13 cellular contexts compared by ENCODE assay signal in genomic region chr2:160288324-160288723, GRCh38.
A peak's percentile ranks its signal among the peaks of the same experiment; 100 is the strongest.
DNase-seq lines count a peak whose midpoint lies in the region; ATAC-seq and TF ChIP-seq lines count a peak whose summit lies in the region.
"Had no signal": no experiment of that assay in that cellular context is flagged by ENCODE, and none has a peak within 500 bp of the region (broad histone marks: within the 10 kb centered on the region; RNA-seq: fewer than 3 reads in every experiment).

No MANE protein-coding gene starts in this region.

- ATAC-seq in T-helper 17 cell = no peak
- ATAC-seq in sciatic nerve = peak; percentile 28
- ATAC-seq in HG03378 (IDR thresholded peaks at IDR 0.05; ENCODE audit: unreplicated experiment) = no peak
- no peak for ATAC-seq in GM21619 (IDR thresholded peaks at IDR 0.05; ENCODE audit: unreplicated experiment)

- H3K36me3 Mint-ChIP-seq in HFFc6 (ENCODE audit: low read depth) (peaks cover 74% of the 10 kb centered on the region), T-helper 17 cell (ENCODE audit: low read depth) (peaks cover under 1% of the 10 kb centered on the region)

- no peaks in the 10 kb centered on the region for H3K9me3 ChIP-seq in T-helper 17 cell (ENCODE audit: control insufficient read depth, low read length, poor library complexity, severe bottlenecking)
- H3K9me3 ChIP-seq: stomach had no signal

- peak overlapping the region; percentile 79 for H3K27ac Mint-ChIP-seq in HFFc6
- peak overlapping the region; percentile 69 for H3K27ac Mint-ChIP-seq in T-helper 17 cell

- intact Hi-C loops in sciatic nerve (cut with DNase I) = no loop called here

- H3K4me3 Mint-ChIP-seq in HFFc6 (peak overlapping the region; percentile 37; the same call in 1 of the 2 replicates), T-helper 17 cell (no peak overlapping the region)

- peaks cover 56% of the 10 kb centered on the region for H3K4me1 Mint-ChIP-seq in HFFc6 (ENCODE audit: low read depth)
- H3K4me1 Mint-ChIP-seq in T-helper 17 cell = peaks cover 13% of the 10 kb centered on the region

- TF ChIP-seq CTCF in HFFc6 (IDR thresholded peaks at IDR 0.05) = no peak
- TF ChIP-seq CTCF in fibroblast of the aortic adventitia (IDR thresholded peaks at IDR 0.05; ENCODE audit: insufficient read depth, low read length) = no peak

- no peaks in the 10 kb centered on the region for H3K9me3 Mint-ChIP-seq in HFFc6

- H3K27me3 Mint-ChIP-seq in HFFc6 (ENCODE audit: insufficient read depth) (peaks cover 2% of the 10 kb centered on the region), T-helper 17 cell (no peaks in the 10 kb centered on the region)

- DNase-seq in HFFc6 = peak; percentile 35
- no peak for DNase-seq in T-helper 17 cell
- peak; percentile 42 for DNase-seq in fibroblast of the aortic adventitia (ENCODE audit: low read depth)
- DNase-seq in sciatic nerve (ENCODE audit: low spot score) = no peak
- DNase-seq in iPS-NIHi7 (ENCODE audit: extremely low spot score) = no peak
- DNase-seq: activated CD4-positive, alpha-beta T cell treated with anti-CD3 and anti-CD28 coated beads for 48 hours; activated naive CD4-positive, alpha-beta T cell; COR-L47; glutamatergic neuron; stimulated activated CD4-positive, alpha-beta T cell treated with anti-CD3 and anti-CD28 coated beads, Interleukin-4, amount 100 ng/mL, for 24 hours; stomach had no signal

- H3K4me3 ChIP-seq in fibroblast of the aortic adventitia (ENCODE audit: low read depth, low read length) = no peak overlapping the region
- H3K4me3 ChIP-seq: stomach had no signal

Comparison
In these comparisons a context has a peak if more than half of its experiments do, and no peak if none do; other contexts are left out.
1. DNase-seq: peak in HFFc6 (single experiment) and fibroblast of the aortic adventitia (single experiment); none in T-helper 17 cell (0 of 3), sciatic nerve (single experiment) and iPS-NIHi7 (single experiment).